In the genomic region with DNA sequence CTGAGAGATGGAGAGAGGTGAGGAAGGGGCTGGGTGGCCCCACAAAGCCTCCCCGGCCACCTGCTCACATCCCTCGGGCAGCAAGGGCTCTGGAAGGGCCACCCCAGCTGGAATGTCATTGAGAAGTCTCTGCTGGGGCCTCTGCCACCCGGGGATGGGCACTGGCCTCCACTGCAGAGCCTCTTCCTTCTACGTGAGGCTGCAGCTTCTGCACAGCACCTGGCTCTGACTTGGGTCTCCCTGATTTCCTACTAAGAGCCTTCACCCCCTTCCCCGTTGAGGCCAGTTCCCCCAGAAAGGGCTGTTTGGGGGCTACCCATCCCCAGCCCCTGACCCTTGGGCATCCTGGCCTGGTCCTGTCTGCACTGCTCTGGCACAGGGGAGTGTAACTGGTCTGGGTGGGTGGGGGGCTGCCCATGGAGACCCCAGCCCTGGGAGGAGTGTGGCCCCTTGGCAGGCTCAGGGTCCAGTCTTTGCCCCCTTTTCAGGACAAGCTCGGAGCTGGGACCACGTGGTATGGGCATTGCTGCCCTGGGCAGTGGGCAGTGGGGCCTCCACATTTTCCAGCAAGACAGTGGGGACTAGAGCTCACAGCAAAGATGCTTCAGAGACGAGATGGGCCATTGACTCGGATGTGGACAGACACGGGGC, we compare ENCODE assay signal across 30 cellular contexts. TPM values are rescaled to one million over a fixed set of nuclear protein-coding genes. Genes with fewer than 3 reads are reported as not detected.
DNase-seq lines count a peak whose midpoint lies in the region; ATAC-seq lines count a peak whose summit lies in the region.
"Had no signal": no experiment of that assay in that cellular context is flagged by ENCODE, and none has a peak within 500 bp of the region (broad histone marks: within the 10 kb centered on the region; RNA-seq: fewer than 3 reads in every experiment).

No MANE protein-coding gene starts in this region.

- peaks cover 27% of the 10 kb centered on the region for H3K36me3 Mint-ChIP-seq in activated CD4-positive, alpha-beta memory T cell treated with anti-CD3 and anti-CD28 coated beads for 36 hours
- no peaks in the 10 kb centered on the region for H3K36me3 Mint-ChIP-seq in activated CD4-positive, alpha-beta memory T cell treated with anti-CD3 and anti-CD28 coated beads, Interleukin-2, amount 10 ng/mL, durations not matched to agents 7 days and 5 days (ENCODE audit: low read depth)
- H3K36me3 Mint-ChIP-seq: activated naive CD4-positive, alpha-beta T cell treated with anti-CD3 and anti-CD28 coated beads, Interleukin-2, amount 50 U/mL, for 24 hours; neural progenitor cell had no signal

- ATAC-seq in left cardiac atrium (no peak), sciatic nerve (no peak), HG02798 (IDR thresholded peaks at IDR 0.05; ENCODE audit: poor library complexity, unreplicated experiment) (no peak)
- ATAC-seq: A549, lower lobe of right lung had no signal

- DNase-seq in activated CD4-positive, alpha-beta memory T cell treated with anti-CD3 and anti-CD28 coated beads for 36 hours, result peak; percentile 9
- no peak for DNase-seq in activated CD4-positive, alpha-beta memory T cell treated with anti-CD3 and anti-CD28 coated beads, Interleukin-2, amount 10 ng/mL, durations not matched to agents 7 days and 5 days
- DNase-seq in D341Med (ENCODE audit: low spot score), result peak; percentile 22
- peak; percentile 18 for DNase-seq in left cardiac atrium
- peak; percentile 51 for DNase-seq in sciatic nerve (ENCODE audit: low spot score)
- DNase-seq in OCI-M1 (lab: John Stamatoyannopoulos, UW), result no peak
- no peak for DNase-seq in NCI-H128 (lab: John Stamatoyannopoulos, UW; ENCODE audit: unreplicated experiment)
- DNase-seq: colonic mucosa; COR-L47; DMS79; effector memory CD4-positive, alpha-beta T cell; erythroblast; GDM1; Karpas-422; NCI-H146; NCI-H2107; NCI-H446 treated with DMSO at 0.1 percent for 48 hours; NCI-H82; RPMI8226; T-helper 2 cell had no signal

- no peaks in the 10 kb centered on the region for H3K9me3 Mint-ChIP-seq in activated CD4-positive, alpha-beta memory T cell treated with anti-CD3 and anti-CD28 coated beads for 36 hours
- H3K9me3 Mint-ChIP-seq in activated CD4-positive, alpha-beta memory T cell treated with anti-CD3 and anti-CD28 coated beads, Interleukin-2, amount 10 ng/mL, durations not matched to agents 7 days and 5 days, result no peaks in the 10 kb centered on the region
- H3K9me3 Mint-ChIP-seq: activated naive CD4-positive, alpha-beta T cell treated with anti-CD3 and anti-CD28 coated beads, Interleukin-2, amount 50 U/mL, for 24 hours; activated T-helper 2 cell treated with anti-CD3 and anti-CD28 coated beads, Interferon-gamma antibody, Interleukin-2, Interleukin-4, amounts not matched to agents 10 μg/mL and 5 μg/mL and 100 μg/mL, durations not matched to agents 14 hours and 24 hours and 36 hours; neural progenitor cell; stimulated activated naive CD8-positive, alpha-beta T cell treated with anti-CD3 and anti-CD28 coated beads, Interleukin-15, amount 100 ng/mL, for 72 hours had no signal

- CTCF ChIA-PET in activated CD4-positive, alpha-beta memory T cell treated with anti-CD3 and anti-CD28 coated beads for 36 hours (lab: Charles Lee), result interaction anchor here (1.0 kb wide), 1 partner anchor 49 kb away, joined by 3 read pairs; no protein-coding TSS in a partner anchor
- CTCF ChIA-PET in activated CD4-positive, alpha-beta memory T cell treated with anti-CD3 and anti-CD28 coated beads, Interleukin-2, amount 10 ng/mL, durations not matched to agents 7 days and 5 days (lab: Charles Lee), result no interaction called here

- POLR2A ChIA-PET in activated CD4-positive, alpha-beta memory T cell treated with anti-CD3 and anti-CD28 coated beads for 36 hours (lab: Charles Lee), result no interaction called here
- POLR2A ChIA-PET in activated CD4-positive, alpha-beta memory T cell treated with anti-CD3 and anti-CD28 coated beads, Interleukin-2, amount 10 ng/mL, durations not matched to agents 7 days and 5 days (lab: Charles Lee), result no interaction called here

- H3K4me3 Mint-ChIP-seq in activated CD4-positive, alpha-beta memory T cell treated with anti-CD3 and anti-CD28 coated beads for 36 hours, result no peak overlapping the region
- no peak overlapping the region for H3K4me3 Mint-ChIP-seq in activated CD4-positive, alpha-beta memory T cell treated with anti-CD3 and anti-CD28 coated beads, Interleukin-2, amount 10 ng/mL, durations not matched to agents 7 days and 5 days
- H3K4me3 Mint-ChIP-seq: activated naive CD4-positive, alpha-beta T cell treated with anti-CD3 and anti-CD28 coated beads, Interleukin-2, amount 50 U/mL, for 24 hours; neural progenitor cell; stimulated activated naive CD8-positive, alpha-beta T cell treated with anti-CD3 and anti-CD28 coated beads, Interleukin-15, amount 100 ng/mL, for 72 hours had no signal

- intact Hi-C loops in activated CD4-positive, alpha-beta memory T cell treated with anti-CD3 and anti-CD28 coated beads for 36 hours (cut with micrococcal nuclease), result loop anchor here (10.0 kb wide), 1 partner anchor 1288 kb away; a partner anchor contains a TSS
- intact Hi-C loops in left cardiac atrium (cut with DNase I) (no loop called here), sciatic nerve (cut with DNase I) (no loop called here)

- peaks cover 11% of the 10 kb centered on the region for H3K4me1 Mint-ChIP-seq in activated CD4-positive, alpha-beta memory T cell treated with anti-CD3 and anti-CD28 coated beads for 36 hours (ENCODE audit: low read depth)
- peaks cover 12% of the 10 kb centered on the region for H3K4me1 Mint-ChIP-seq in activated CD4-positive, alpha-beta memory T cell treated with anti-CD3 and anti-CD28 coated beads, Interleukin-2, amount 10 ng/mL, durations not matched to agents 7 days and 5 days

- no peaks in the 10 kb centered on the region for H3K27me3 Mint-ChIP-seq in activated CD4-positive, alpha-beta memory T cell treated with anti-CD3 and anti-CD28 coated beads for 36 hours
- H3K27me3 Mint-ChIP-seq in activated CD4-positive, alpha-beta memory T cell treated with anti-CD3 and anti-CD28 coated beads, Interleukin-2, amount 10 ng/mL, durations not matched to agents 7 days and 5 days, result no peaks in the 10 kb centered on the region
- H3K27me3 Mint-ChIP-seq: activated naive CD4-positive, alpha-beta T cell treated with anti-CD3 and anti-CD28 coated beads, Interleukin-2, amount 50 U/mL, for 24 hours; stimulated activated naive CD8-positive, alpha-beta T cell treated with anti-CD3 and anti-CD28 coated beads, Interleukin-15, amount 100 ng/mL, for 72 hours had no signal

- no peak overlapping the region for H3K27ac Mint-ChIP-seq in activated CD4-positive, alpha-beta memory T cell treated with anti-CD3 and anti-CD28 coated beads for 36 hours
- no peak overlapping the region for H3K27ac Mint-ChIP-seq in activated CD4-positive, alpha-beta memory T cell treated with anti-CD3 and anti-CD28 coated beads, Interleukin-2, amount 10 ng/mL, durations not matched to agents 7 days and 5 days
- H3K27ac Mint-ChIP-seq: activated naive CD4-positive, alpha-beta T cell treated with anti-CD3 and anti-CD28 coated beads, Interleukin-2, amount 50 U/mL, for 24 hours; activated T-helper 2 cell treated with anti-CD3 and anti-CD28 coated beads, Interferon-gamma antibody, Interleukin-2, Interleukin-4, amounts not matched to agents 10 μg/mL and 5 μg/mL and 100 μg/mL, durations not matched to agents 14 hours and 24 hours and 36 hours; neural progenitor cell had no signal

RNA-seq across cellular contexts. Expression of a gene that starts 5.6 kb away (rescaled TPM):
- 10 to 100 TPM; 47.4 to 47.6 TPM for total RNA-seq in activated CD4-positive, alpha-beta memory T cell treated with anti-CD3 and anti-CD28 coated beads for 36 hours
- 10 to 100 TPM; 17.2 to 17.9 TPM for total RNA-seq in activated CD4-positive, alpha-beta memory T cell treated with anti-CD3 and anti-CD28 coated beads, Interleukin-2, amount 10 ng/mL, durations not matched to agents 7 days and 5 days
- total RNA-seq in left cardiac atrium (1 to 10 TPM; 1.2 to 1.5 TPM), sciatic nerve (0.27 TPM)
- total RNA-seq: fibroblast of villous mesenchyme, skeletal muscle tissue had no signal

RNA-seq across cellular contexts. Expression of a gene that starts 16.4 kb away (rescaled TPM):
- total RNA-seq in activated CD4-positive, alpha-beta memory T cell treated with anti-CD3 and anti-CD28 coated beads for 36 hours, result under 1 TPM; 0.10 to 0.12 TPM
- under 1 TPM in 1 of 2 experiments, not detected in 1; 0.13 TPM for total RNA-seq in activated CD4-positive, alpha-beta memory T cell treated with anti-CD3 and anti-CD28 coated beads, Interleukin-2, amount 10 ng/mL, durations not matched to agents 7 days and 5 days
- total RNA-seq in left cardiac atrium (under 1 TPM in 1 of 2 donors, not detected in 1; 0.12 TPM), sciatic nerve (not detected)
- total RNA-seq: colonic mucosa, fibroblast of villous mesenchyme, lower lobe of right lung, mucosa of gallbladder, skeletal muscle tissue had no signal

RNA-seq across cellular contexts. Expression of a gene that starts 44.1 kb away (rescaled TPM):
- total RNA-seq in activated CD4-positive, alpha-beta memory T cell treated with anti-CD3 and anti-CD28 coated beads for 36 hours, result under 1 TPM; 0.31 to 0.36 TPM
- total RNA-seq in activated CD4-positive, alpha-beta memory T cell treated with anti-CD3 and anti-CD28 coated beads, Interleukin-2, amount 10 ng/mL, durations not matched to agents 7 days and 5 days, result under 1 TPM; 0.38 to 0.43 TPM
- total RNA-seq in left cardiac atrium, result under 1 TPM; 0.16 to 0.38 TPM
- total RNA-seq in sciatic nerve, result not detected
- total RNA-seq: fibroblast of villous mesenchyme, lower lobe of right lung had no signal

Comparison
In these comparisons a context has a peak if more than half of its experiments do, and no peak if none do; other contexts are left out.
1. DNase-seq: peak in activated CD4-positive, alpha-beta memory T cell treated with anti-CD3 and anti-CD28 coated beads for 36 hours (single experiment), D341Med (single experiment), left cardiac atrium (single experiment) and sciatic nerve (single experiment); none in activated CD4-positive, alpha-beta memory T cell treated with anti-CD3 and anti-CD28 coated beads, Interleukin-2, amount 10 ng/mL, durations not matched to agents 7 days and 5 days (single experiment), OCI-M1 (single experiment) and NCI-H128 (single experiment).
2. RNA of a gene that starts 5.6 kb away (total RNA-seq): 47.4 to 47.6 TPM in activated CD4-positive, alpha-beta memory T cell treated with anti-CD3 and anti-CD28 coated beads for 36 hours and 17.2 to 17.9 TPM in activated CD4-positive, alpha-beta memory T cell treated with anti-CD3 and anti-CD28 coated beads, Interleukin-2, amount 10 ng/mL, durations not matched to agents 7 days and 5 days; 1.2 to 1.5 TPM in left cardiac atrium and 0.27 TPM in sciatic nerve (single experiment); every median in the first group is over 4 times any median in the second.